ENCODE assay signal across 11 cellular contexts in the genomic region with DNA sequence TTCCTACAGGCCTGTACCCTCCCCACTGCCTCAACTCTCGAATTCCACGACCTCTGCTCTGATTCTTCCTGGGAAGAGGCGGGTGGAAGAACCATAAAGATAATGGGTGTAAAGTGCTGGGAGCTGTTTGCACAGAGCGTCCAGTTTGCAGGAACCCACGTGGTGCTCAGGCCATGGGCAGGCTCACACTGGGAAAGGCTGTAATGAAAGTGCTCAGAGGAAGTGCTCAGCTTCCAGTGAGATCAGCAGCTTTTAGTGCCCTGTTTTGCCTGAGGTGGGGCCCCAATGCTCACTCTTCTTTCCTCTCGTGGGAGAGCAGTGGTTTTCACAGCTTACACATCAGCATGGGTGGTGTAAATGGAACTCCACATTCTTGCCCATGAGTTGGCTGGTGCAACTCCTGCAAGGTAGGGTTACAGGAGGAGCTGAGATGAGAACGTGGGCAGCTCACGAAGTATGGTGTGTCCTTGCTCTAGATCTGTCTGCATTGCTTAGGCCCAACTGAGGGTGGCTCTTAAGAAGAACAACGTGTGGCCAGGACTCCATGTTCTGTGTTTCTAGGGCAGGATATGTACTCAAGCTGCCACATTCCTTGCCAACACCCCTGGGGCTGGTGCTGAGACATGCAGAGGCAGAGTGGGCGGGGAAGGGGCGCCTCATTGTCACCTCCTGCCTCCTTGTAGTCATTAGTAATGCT. TPM values are rescaled to one million over a fixed set of nuclear protein-coding genes. Genes with fewer than 3 reads are reported as not detected.
DNase-seq lines count a peak whose midpoint lies in the region; ATAC-seq and TF ChIP-seq lines count a peak whose summit lies in the region.
"Had no signal": no experiment of that assay in that cellular context is flagged by ENCODE, and none has a peak within 500 bp of the region (broad histone marks: within the 10 kb centered on the region; RNA-seq: fewer than 3 reads in every experiment).

No MANE protein-coding gene starts in this region.

- peak overlapping the region; percentile 29 for H3K4me3 Mint-ChIP-seq in T-helper 2 cell treated with Interferon-gamma antibody and Interleukin-4, amounts not matched to agents 5 μg/mL and 100 μg/mL, for 36 hours
- H3K4me3 Mint-ChIP-seq in endodermal cell (no peak overlapping the region), nephron progenitor cell (no peak overlapping the region)

- H3K9me3 Mint-ChIP-seq in T-helper 2 cell treated with Interferon-gamma antibody and Interleukin-4, amounts not matched to agents 5 μg/mL and 100 μg/mL, for 36 hours, result no peaks in the 10 kb centered on the region
- H3K9me3 Mint-ChIP-seq in endodermal cell, result no peaks in the 10 kb centered on the region
- H3K9me3 Mint-ChIP-seq in nephron progenitor cell, result no peaks in the 10 kb centered on the region

- no peaks in the 10 kb centered on the region for H3K9me3 ChIP-seq in endodermal cell (ENCODE audit: control insufficient read depth, low read length)

- peak; percentile 19 for ATAC-seq in stimulated activated naive CD8-positive, alpha-beta T cell treated with anti-CD3 and anti-CD28 coated beads, Interleukin-15, Interleukin-2, amounts not matched to agents 100 U/mL and 50 U/mL, for 24 hours

- H3K4me1 Mint-ChIP-seq in T-helper 2 cell treated with Interferon-gamma antibody and Interleukin-4, amounts not matched to agents 5 μg/mL and 100 μg/mL, for 36 hours (ENCODE audit: low read depth), result peaks cover 4% of the 10 kb centered on the region
- H3K4me1 Mint-ChIP-seq in endodermal cell (peaks cover 5% of the 10 kb centered on the region), nephron progenitor cell (peaks cover 14% of the 10 kb centered on the region)

- TF ChIP-seq CTCF in endodermal cell (conservative IDR thresholded peaks at IDR 0.05) (no peak), nephron progenitor cell (IDR thresholded peaks at IDR 0.05) (no peak)

- DNase-seq in T-helper 2 cell treated with Interferon-gamma antibody and Interleukin-4, amounts not matched to agents 5 μg/mL and 100 μg/mL, for 36 hours (ENCODE audit: low spot score), result no peak
- DNase-seq in T-helper 2 cell (no peak), HuH-7 (ENCODE audit: low spot score) (peak; percentile 34), endodermal cell (peak; percentile 68), AG08396 (ENCODE audit: low spot score) (no peak), nephron progenitor cell (no peak), SKM-1 treated with dmso at 0.1 percent for 144 hours (lab: John Stamatoyannopoulos, UW; ENCODE audit: unreplicated experiment) (no peak)
- DNase-seq in stimulated activated naive CD8-positive, alpha-beta T cell treated with anti-CD3 and anti-CD28 coated beads, Interleukin-15, Interleukin-2, amounts not matched to agents 100 U/mL and 50 U/mL, for 24 hours, result no peak
- DNase-seq: GDM1, SHP77 treated with DMSO at 0.1 percent for 48 hours had no signal

- WGBS in endodermal cell (ENCODE audit: insufficient coverage in 1 of 2, insufficient read length in 1 of 2), 2 experiments, result 80 to 87% methylated on average over 7 to 11 of the region's 11 CpGs

- H3K27ac ChIP-seq in endodermal cell (ENCODE audit: low read depth, low read length), result no peak overlapping the region

- H3K36me3 ChIP-seq in endodermal cell (ENCODE audit: control insufficient read depth, insufficient read depth, low read length), result no peaks in the 10 kb centered on the region

- peaks cover 12% of the 10 kb centered on the region for H3K27me3 ChIP-seq in endodermal cell (ENCODE audit: control insufficient read depth, insufficient read depth, low read length, poor library complexity, severe bottlenecking)

- no peaks in the 10 kb centered on the region for H3K36me3 Mint-ChIP-seq in T-helper 2 cell treated with Interferon-gamma antibody and Interleukin-4, amounts not matched to agents 5 μg/mL and 100 μg/mL, for 36 hours (ENCODE audit: low read depth)
- no peaks in the 10 kb centered on the region for H3K36me3 Mint-ChIP-seq in endodermal cell (ENCODE audit: low read depth)
- H3K36me3 Mint-ChIP-seq in nephron progenitor cell (ENCODE audit: low read depth), result no peaks in the 10 kb centered on the region

- H3K27me3 Mint-ChIP-seq in T-helper 2 cell treated with Interferon-gamma antibody and Interleukin-4, amounts not matched to agents 5 μg/mL and 100 μg/mL, for 36 hours (ENCODE audit: low read depth), result peaks cover 22% of the 10 kb centered on the region
- H3K27me3 Mint-ChIP-seq in endodermal cell (ENCODE audit: insufficient read depth) (peaks cover 20% of the 10 kb centered on the region), nephron progenitor cell (ENCODE audit: low read depth, poor library complexity) (peaks cover 23% of the 10 kb centered on the region)

- H3K27ac Mint-ChIP-seq in T-helper 2 cell treated with Interferon-gamma antibody and Interleukin-4, amounts not matched to agents 5 μg/mL and 100 μg/mL, for 36 hours, result no peak overlapping the region
- no peak overlapping the region for H3K27ac Mint-ChIP-seq in endodermal cell
- H3K27ac Mint-ChIP-seq in nephron progenitor cell, result no peak overlapping the region

- H3K4me3 ChIP-seq in endodermal cell (ENCODE audit: low read length), result no peak overlapping the region

- H3K4me1 ChIP-seq in endodermal cell (ENCODE audit: control insufficient read depth, insufficient read depth, low read length), result peaks cover 9% of the 10 kb centered on the region

- no peak overlapping the region for H3K9ac ChIP-seq in endodermal cell (ENCODE audit: extremely low read depth, low read length, poor library complexity, severe bottlenecking)

RNA-seq across cellular contexts. Expression of gene TMEM63C, which starts 2.9 kb away (rescaled TPM):
- total RNA-seq in endodermal cell, result 1 to 10 TPM; 1.1 to 1.6 TPM
- 3.0 TPM for polyA plus RNA-seq in endodermal cell (2013, experiment 1 of 2)
- polyA plus RNA-seq in endodermal cell (2013, experiment 2 of 2), result 3.4 TPM

RNA-seq across cellular contexts. Expression of gene ZDHHC22, which starts 43.0 kb away (rescaled TPM):
- total RNA-seq in endodermal cell, result 1 to 10 TPM in 1 of 2 donors, under 1 TPM in 1; 0.38 to 1.7 TPM
- 9.5 TPM for polyA plus RNA-seq in endodermal cell (2013, experiment 1 of 2)
- 8.9 TPM for polyA plus RNA-seq in endodermal cell (2013, experiment 2 of 2)
- total RNA-seq: ureter had no signal

Comparison
In these comparisons a context has a peak if more than half of its experiments do, and no peak if none do; other contexts are left out.
1. DNase-seq: peak in HuH-7 (single experiment) and endodermal cell (single experiment); none in T-helper 2 cell treated with Interferon-gamma antibody and Interleukin-4, amounts not matched to agents 5 μg/mL and 100 μg/mL, for 36 hours (single experiment), T-helper 2 cell (0 of 5), stimulated activated naive CD8-positive, alpha-beta T cell treated with anti-CD3 and anti-CD28 coated beads, Interleukin-15, Interleukin-2, amounts not matched to agents 100 U/mL and 50 U/mL, for 24 hours (single experiment), AG08396 (single experiment), nephron progenitor cell (single experiment) and SKM-1 treated with dmso at 0.1 percent for 144 hours (single experiment).